8 cellular contexts compared by ENCODE assay signal in the genomic region with DNA sequence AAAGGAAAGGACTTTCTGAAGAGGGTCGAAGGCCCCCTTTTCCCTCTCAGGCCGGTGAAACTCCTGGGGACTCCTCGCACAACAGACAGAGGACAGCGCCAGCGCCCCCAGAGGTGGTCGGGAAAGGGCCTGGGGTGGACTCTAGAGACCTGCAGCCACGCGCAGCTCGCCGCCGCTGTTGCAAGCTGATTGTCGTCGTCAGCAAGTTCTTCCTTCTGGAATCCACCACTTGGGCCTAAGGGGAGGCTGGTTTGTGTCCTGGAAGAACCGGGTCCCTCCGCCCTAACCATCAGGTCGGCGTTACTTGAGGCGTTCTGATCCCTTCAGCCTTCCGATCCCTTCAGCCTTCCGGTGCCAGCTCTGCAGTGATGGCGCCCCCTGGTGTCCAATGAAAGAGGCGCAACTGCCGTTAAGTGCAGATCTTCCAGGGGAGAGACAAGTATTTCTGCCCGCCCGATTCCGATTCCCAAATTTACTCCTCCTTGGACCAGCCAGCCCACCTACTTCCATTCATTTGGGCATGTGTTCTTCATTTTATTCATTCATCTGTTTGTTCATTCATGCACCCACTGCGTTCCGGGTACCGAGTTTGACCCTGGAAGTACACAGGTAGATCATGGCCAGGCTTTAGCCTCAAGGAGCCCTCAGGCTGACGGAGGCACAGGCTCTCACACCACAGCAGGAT.
DNase-seq lines count a peak whose midpoint lies in the region; ATAC-seq and TF ChIP-seq lines count a peak whose summit lies in the region.

No MANE protein-coding gene starts in this region.

- H3F3A ChIP-seq in SK-N-SH (replicated peaks; ENCODE audit: insufficient read depth): no peaks in the 10 kb centered on the region

- H3K36me3 Mint-ChIP-seq in activated naive CD4-positive, alpha-beta T cell treated with anti-CD3 and anti-CD28 coated beads, Interleukin-2, amount 50 U/mL, for 72 hours: no peaks in the 10 kb centered on the region

- POLR2A ChIA-PET in SK-N-SH (lab: Yijun Ruan, JAX): no interaction called here

- H3K9me3 Mint-ChIP-seq in activated naive CD4-positive, alpha-beta T cell treated with anti-CD3 and anti-CD28 coated beads, Interleukin-2, amount 50 U/mL, for 72 hours: peaks cover 5 to 6% of the 10 kb centered on the region in 2 donors

- WGBS in SK-N-SH (ENCODE audit: low lambda C conversion rate): 1% methylated on average over 10 of the region's 30 CpGs
- 3 to 6% methylated on average over 23 to 30 of the region's 30 CpGs for WGBS in tibial nerve, 2 donors

- H2AFZ ChIP-seq in SK-N-SH (ENCODE audit: low read depth) (0 out of 2 replicates have a peak overlapping the region, but pooled peaks have one; percentile 49), parathyroid adenoma (peak overlapping the region; percentile 40)

- H3K27me3 ChIP-seq in SK-N-SH (ENCODE audit: insufficient read depth) (no peaks in the 10 kb centered on the region), parathyroid adenoma (ENCODE audit: control insufficient read depth, insufficient read depth, low read length) (no peaks in the 10 kb centered on the region), tibial nerve (peaks cover 0 to 26% of the 10 kb centered on the region in 2 donors)

- H3K4me2 ChIP-seq in SK-N-SH (peak overlapping the region; percentile 78), parathyroid adenoma (ENCODE audit: low read length) (peak overlapping the region; percentile 73)

- H3K9ac ChIP-seq in SK-N-SH (no peak overlapping the region), parathyroid adenoma (no peak overlapping the region)

- H3K4me3 ChIP-seq in SK-N-SH (ENCODE audit: low read depth in 2 of 2, low read length in 1 of 2) (peak overlapping the region; percentile 45 to 59; a peak in 3 of 4 replicates), parathyroid adenoma (ENCODE audit: low read depth, low read length) (peak overlapping the region; percentile 17), tibial nerve (peak overlapping the region in 2 of 4 donors; percentile 1 to 29)

- H3K36me3 ChIP-seq in SK-N-SH (replicated peaks in 1 of 2; ENCODE audit: control insufficient read depth in 1 of 2, insufficient read depth in 2 of 2, low read length in 1 of 2) (no peaks in the 10 kb centered on the region), parathyroid adenoma (ENCODE audit: control insufficient read depth, insufficient read depth, low read length) (no peaks in the 10 kb centered on the region), tibial nerve (no peaks in the 10 kb centered on the region)

- H3K27ac ChIP-seq in SK-N-SH (ENCODE audit: low read depth in 2 of 2, low read length in 1 of 2) (no peak overlapping the region), parathyroid adenoma (no peak overlapping the region), tibial nerve (no peak overlapping the region)

- TF ChIP-seq POLR2A in tibial nerve (IDR thresholded peaks at IDR 0.05): no peak

- H3K79me2 ChIP-seq in SK-N-SH (ENCODE audit: insufficient read depth) (no peaks in the 10 kb centered on the region), parathyroid adenoma (no peaks in the 10 kb centered on the region)

- H3K9me3 ChIP-seq in SK-N-SH: 0 out of 2 replicates have a peak, but pooled peaks cover 5% of the 10 kb centered on the region
- H3K9me3 ChIP-seq in parathyroid adenoma (ENCODE audit: control insufficient read depth, low read length): no peaks in the 10 kb centered on the region
- peaks cover 0 to 6% (median 3%) of the 10 kb centered on the region in 4 donors for H3K9me3 ChIP-seq in tibial nerve

- CTCF ChIA-PET in SK-N-SH (lab: Yijun Ruan, JAX): interaction anchor here (0.6 to 6.3 kb wide), 110 partner anchors 9 to 990 kb away, joined by 3 to 174 read pairs (median 5); a partner anchor contains a TSS

- TF ChIP-seq RAD21 in SK-N-SH (IDR thresholded peaks at IDR 0.05; ENCODE audit: low read length): peak; percentile 71

- TF ChIP-seq CTCF in SK-N-SH (IDR thresholded peaks at IDR 0.05): peak; percentile 84
- peak; percentile 92 for TF ChIP-seq CTCF in parathyroid adenoma (IDR thresholded peaks at IDR 0.05)
- TF ChIP-seq CTCF in tibial nerve (IDR thresholded peaks at IDR 0.05): peak; percentile 78 to 85 (median 82)

- peaks cover 0 to 5% of the 10 kb centered on the region in 2 experiments; a peak in 1 of 4 replicates for H3K4me1 ChIP-seq in SK-N-SH (ENCODE audit: control insufficient read depth in 1 of 2, insufficient read depth in 2 of 2, low read depth in 1 of 2, low read length in 1 of 2)
- H3K4me1 ChIP-seq in parathyroid adenoma: no peaks in the 10 kb centered on the region
- H3K4me1 ChIP-seq in tibial nerve: peaks cover 0 to 7% (median 0%) of the 10 kb centered on the region in 4 donors

- TF ChIP-seq EP300 in SK-N-SH (IDR thresholded peaks at IDR 0.05; ENCODE audit: borderline replicate concordance in 1 of 2, low read depth in 1 of 2, low read length in 1 of 2): no peak
- TF ChIP-seq EP300 in tibial nerve (IDR thresholded peaks at IDR 0.05): no peak

- H4K20me1 ChIP-seq in SK-N-SH (ENCODE audit: insufficient read depth): no peaks in the 10 kb centered on the region

- intact Hi-C loops in Right ventricle myocardium superior (cut with DNase I): loop anchor here (5.0 kb wide), 1 partner anchor 397 kb away; no protein-coding TSS in a partner anchor

- H3K27ac Mint-ChIP-seq in activated naive CD4-positive, alpha-beta T cell treated with anti-CD3 and anti-CD28 coated beads, Interleukin-2, amount 50 U/mL, for 72 hours: no peak overlapping the region

- no peaks in the 10 kb centered on the region for H3K9me2 ChIP-seq in SK-N-SH

- ATAC-seq in activated naive CD4-positive, alpha-beta T cell treated with anti-CD3 and anti-CD28 coated beads, Interleukin-2, amount 50 U/mL, for 72 hours: peak; percentile 64 to 80
- ATAC-seq in Right ventricle myocardium superior (ENCODE audit: poor library complexity): peak; percentile 66
- ATAC-seq in HG03159 (IDR thresholded peaks at IDR 0.05; ENCODE audit: unreplicated experiment): no peak

- DNase-seq in GDM1 (lab: John Stamatoyannopoulos, UW) (peak; percentile 29), Kasumi-1 (lab: John Stamatoyannopoulos, UW) (peak; percentile 74), SK-N-SH (peak; percentile 81), Right ventricle myocardium superior (peak; percentile 81), tibial nerve (ENCODE audit: low spot score in 2 of 2) (peak; percentile 65 to 77)
- DNase-seq in activated naive CD4-positive, alpha-beta T cell treated with anti-CD3 and anti-CD28 coated beads, Interleukin-2, amount 50 U/mL, for 72 hours (ENCODE audit: low spot score in 2 of 2): peak in 1 of 2 donors; percentile 81

TF ChIP-seq in SK-N-SH, 30 proteins besides CTCF, POLR2A, EP300 and RAD21:
- TF ChIP-seq SIN3A (IDR thresholded peaks at IDR 0.05; ENCODE audit: borderline replicate concordance, low read depth, low read length): no peak
- no peak for TF ChIP-seq ELF1 (IDR thresholded peaks at IDR 0.05)
- TF ChIP-seq, protein P1, sequence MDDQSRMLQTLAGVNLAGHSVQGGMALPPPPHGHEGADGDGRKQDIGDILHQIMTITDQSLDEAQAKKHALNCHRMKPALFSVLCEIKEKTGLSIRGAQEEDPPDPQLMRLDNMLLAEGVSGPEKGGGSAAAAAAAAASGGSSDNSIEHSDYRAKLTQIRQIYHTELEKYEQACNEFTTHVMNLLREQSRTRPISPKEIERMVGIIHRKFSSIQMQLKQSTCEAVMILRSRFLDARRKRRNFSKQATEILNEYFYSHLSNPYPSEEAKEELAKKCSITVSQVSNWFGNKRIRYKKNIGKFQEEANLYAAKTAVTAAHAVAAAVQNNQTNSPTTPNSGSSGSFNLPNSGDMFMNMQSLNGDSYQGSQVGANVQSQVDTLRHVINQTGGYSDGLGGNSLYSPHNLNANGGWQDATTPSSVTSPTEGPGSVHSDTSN (IDR thresholded peaks at IDR 0.05): no peak
- TF ChIP-seq NRF1 (IDR thresholded peaks at IDR 0.05; ENCODE audit: low read depth, low read length): 0 out of 2 replicates have a peak, but pooled peaks have one; percentile 5
- peak; percentile 80 for TF ChIP-seq SMC3 (IDR thresholded peaks at IDR 0.05; ENCODE audit: low read depth, low read length)
